ENCODE assay signal across 1 cellular context in genomic region chr3:101857279-101857678, GRCh38.
TF ChIP-seq lines count a peak whose summit lies in the region.

No MANE protein-coding gene starts in this region.

TF ChIP-seq in SK-N-SH treated with all-trans-retinoic acid at 6 μM for 48 hours, 23 proteins besides CTCF, POLR2A, EP300 and RAD21 (continued from another document):
- TF ChIP-seq TSHZ2 (CRISPR knock-in tag; IDR thresholded peaks at IDR 0.05): no peak
- TF ChIP-seq ZFP30 (CRISPR knock-in tag; IDR thresholded peaks at IDR 0.05): no peak
